Comparison of ENCODE assay signal across 15 cellular contexts in genomic region chr19:45211751-45212381, GRCh38. TPM values are rescaled to one million over a fixed set of nuclear protein-coding genes. Genes with fewer than 3 reads are reported as not detected.
DNase-seq lines count a peak whose midpoint lies in the region; ATAC-seq and TF ChIP-seq lines count a peak whose summit lies in the region.
"Had no signal": no experiment of that assay in that cellular context is flagged by ENCODE, and none has a peak within 500 bp of the region (broad histone marks: within the 10 kb centered on the region; RNA-seq: fewer than 3 reads in every experiment).

No MANE protein-coding gene starts in this region.

- H3K4me1 ChIP-seq in neuronal stem cell (ENCODE audit: control insufficient read depth in 2 of 2, insufficient read depth in 1 of 2, low read depth in 1 of 2, low read length in 2 of 2) (peaks cover 3 to 16% of the 10 kb centered on the region in 2 donors), transverse colon (peaks cover 0 to 3% (median 0%) of the 10 kb centered on the region in 4 donors)

- H3K4me2 ChIP-seq in neuronal stem cell (ENCODE audit: insufficient read depth, low read length, poor library complexity, severe bottlenecking) = no peak overlapping the region

- H3K27ac ChIP-seq in neuronal stem cell (replicated peaks; ENCODE audit: low read length) (no peak overlapping the region), transverse colon (no peak overlapping the region)

- no CpG with 5 or more reads among the region's 17 CpGs for WGBS in neuronal stem cell (ENCODE audit: extremely low coverage in 2 of 2, insufficient read length in 2 of 2, insufficient replicate concordance in 1 of 2), 2 donors
- 40 to 43% methylated on average over 2 to 17 of the region's 17 CpGs for WGBS in transverse colon (ENCODE audit: low coverage in 1 of 2), 2 donors

- no peak overlapping the region for H4K8ac ChIP-seq in neuronal stem cell (ENCODE audit: low read depth, low read length)

- DNase-seq in A172 (ENCODE audit: low spot score) = peak; percentile 11
- DNase-seq in SK-MEL-5 (ENCODE audit: low read depth, low spot score) = peak; percentile 33
- peak; percentile 80 for DNase-seq in Right ventricle myocardium superior
- no peak for DNase-seq in neuronal stem cell (ENCODE audit: low spot score)
- no peak for DNase-seq in transverse colon
- no peak for DNase-seq in GM19238 (ENCODE audit: insufficient read length, low spot score)
- DNase-seq in mesenteric fat pad (ENCODE audit: low spot score) = no peak
- DNase-seq: activated CD8-positive, alpha-beta memory T cell treated with anti-CD3 and anti-CD28 coated beads, Interleukin-2, amount 50 U/mL, for 4 hours; naive B cell; NCI-H1436; NCI-H524 treated with DMSO at 0.1 percent for 48 hours; SHP77; small intestine; trophoblast cell had no signal

- no peak overlapping the region for H3K14ac ChIP-seq in neuronal stem cell (ENCODE audit: low read length)

- H3K4ac ChIP-seq in neuronal stem cell (ENCODE audit: low read length) = no peak overlapping the region

- H3K27me3 ChIP-seq in neuronal stem cell (ENCODE audit: control insufficient read depth in 3 of 3, insufficient read depth in 3 of 3, low read depth in 1 of 3, low read length in 3 of 3) = peaks cover 8 to 28% (median 11%) of the 10 kb centered on the region in 3 experiments
- peaks cover 35% of the 10 kb centered on the region for H3K27me3 ChIP-seq in transverse colon

- H2AFZ ChIP-seq in neuronal stem cell (ENCODE audit: low read length) = peak overlapping the region; percentile 76

- TF ChIP-seq POLR2A in transverse colon (IDR thresholded peaks at IDR 0.05) = no peak

- H3K4me3 ChIP-seq in neuronal stem cell (ENCODE audit: low read length in 2 of 2) (no peak overlapping the region), transverse colon (no peak overlapping the region)

- H2BK5ac ChIP-seq in neuronal stem cell (ENCODE audit: low read length) = no peak overlapping the region

- H4K91ac ChIP-seq in neuronal stem cell (ENCODE audit: low read depth, low read length, poor library complexity) = no peak overlapping the region

- H2BK15ac ChIP-seq in neuronal stem cell (ENCODE audit: low read length) = no peak overlapping the region

- H3K23ac ChIP-seq in neuronal stem cell (ENCODE audit: low read depth, low read length, poor library complexity) = no peak overlapping the region

- no peak overlapping the region for H2BK12ac ChIP-seq in neuronal stem cell (ENCODE audit: low read length)

- peak; percentile 57 for ATAC-seq in Right ventricle myocardium superior (ENCODE audit: poor library complexity)
- no peak for ATAC-seq in HG03571 (IDR thresholded peaks at IDR 0.05; ENCODE audit: unreplicated experiment)

- peak overlapping the region; percentile 63 for H2AK5ac ChIP-seq in neuronal stem cell (ENCODE audit: low read depth, low read length)

- H2BK120ac ChIP-seq in neuronal stem cell (ENCODE audit: low read depth, low read length) = no peak overlapping the region

- TF ChIP-seq EP300 in transverse colon (IDR thresholded peaks at IDR 0.05; ENCODE audit: low read depth) = no peak

- no peaks in the 10 kb centered on the region for H3K36me3 ChIP-seq in neuronal stem cell (replicated peaks in 1 of 2; ENCODE audit: control insufficient read depth in 2 of 2, insufficient read depth in 2 of 2, low read length in 2 of 2)
- H3K36me3 ChIP-seq in transverse colon = no peaks in the 10 kb centered on the region

- peaks cover 2% of the 10 kb centered on the region for H3K79me1 ChIP-seq in neuronal stem cell (ENCODE audit: low read depth, low read length)

- intact Hi-C loops in Right ventricle myocardium superior (cut with DNase I) = no loop called here
- intact Hi-C loops in transverse colon (cut with DNase I; ENCODE audit: low total_unique reads) = no loop called here

- H3K9ac ChIP-seq in neuronal stem cell (ENCODE audit: low read depth, low read length, poor library complexity) = no peak overlapping the region

- H3K18ac ChIP-seq in neuronal stem cell (ENCODE audit: low read length) = no peak overlapping the region

- H3K9me3 ChIP-seq in neuronal stem cell (replicated peaks in 1 of 2; ENCODE audit: control insufficient read depth in 2 of 2, insufficient read depth in 1 of 2, low read depth in 1 of 2, low read length in 2 of 2) (peaks cover 0 to 3% of the 10 kb centered on the region in 2 donors), transverse colon (no peaks in the 10 kb centered on the region)

- TF ChIP-seq CTCF in transverse colon (IDR thresholded peaks at IDR 0.05) = no peak

- in situ Hi-C loops in SK-MEL-5 (cut with HindIII; ENCODE audit: low pct_unique_long_range_greater_than_20kb, low sequenced_read_pairs) = no loop called here
- in situ Hi-C loops in transverse colon (cut with MboI; ENCODE audit: low pct_ligation_motif_present in 1 of 4, low pct_unique_long_range_greater_than_20kb in 1 of 4, low sequenced_read_pairs in 3 of 4) = no loop called here

RNA-seq across cellular contexts. Expression of gene BLOC1S3, which starts 33.3 kb away (rescaled TPM):
- total RNA-seq in A172 (2014; rRNA removed; shearing (Covaris generic)) = 0.19 and 4.7 TPM in 2 replicates
- 3.7 and 5.3 TPM in 2 replicates for total RNA-seq in SK-MEL-5 (2014; rRNA removed; shearing (Covaris generic))
- polyA plus RNA-seq in SK-MEL-5 (2015; cell fraction: cytosol; rRNA removed) = 16.7 and 17.2 TPM in 2 replicates
- polyA plus RNA-seq in SK-MEL-5 (2015; cell fraction: nucleus; rRNA removed) = 9.9 and 20.3 TPM in 2 replicates
- total RNA-seq in Right ventricle myocardium superior = 3.6 TPM
- 3.6 TPM for polyA plus RNA-seq in neuronal stem cell (2013, experiment 1 of 2)
- 3.7 TPM for polyA plus RNA-seq in neuronal stem cell (2013, experiment 2 of 2)
- total RNA-seq in transverse colon = 10 to 100 TPM in 1 of 4 donors, 1 to 10 TPM in 3; 5.0 to 10.3 (median 9.2) TPM
- 8.4 TPM for total RNA-seq in mesenteric fat pad

RNA-seq across cellular contexts. Expression of gene EXOC3L2, which starts 33.3 kb away (rescaled TPM):
- 0.34 TPM in 1 of 2 replicates, not detected in the other for total RNA-seq in A172 (2014; rRNA removed; shearing (Covaris generic))
- not detected in 2 replicates for total RNA-seq in SK-MEL-5 (2014; rRNA removed; shearing (Covaris generic))
- polyA plus RNA-seq in SK-MEL-5 (2015; cell fraction: cytosol; rRNA removed) = not detected in 2 replicates
- not detected in 2 replicates for polyA plus RNA-seq in SK-MEL-5 (2015; cell fraction: nucleus; rRNA removed)
- total RNA-seq in Right ventricle myocardium superior (1.3 TPM), transverse colon (1 to 10 TPM in 2 of 4 donors, under 1 TPM in 1, not detected in 1; 0.68 to 7.0 (median 1.1) TPM), mesenteric fat pad (4.8 TPM)
- 0.04 TPM for polyA plus RNA-seq in neuronal stem cell (2013, experiment 1 of 2)
- polyA plus RNA-seq in neuronal stem cell (2013, experiment 2 of 2) = 0.04 TPM

RNA-seq across cellular contexts. Expression of gene TRAPPC6A, which starts 33.8 kb away (rescaled TPM):
- total RNA-seq in A172 (2014; rRNA removed; shearing (Covaris generic)) = 6.9 TPM in 2 replicates
- 22.1 and 22.3 TPM in 2 replicates for total RNA-seq in SK-MEL-5 (2014; rRNA removed; shearing (Covaris generic))
- polyA plus RNA-seq in SK-MEL-5 (2015; cell fraction: cytosol; rRNA removed) = 25.4 and 43.3 TPM in 2 replicates
- polyA plus RNA-seq in SK-MEL-5 (2015; cell fraction: nucleus; rRNA removed) = 15.9 and 21.5 TPM in 2 replicates
- total RNA-seq in Right ventricle myocardium superior (15.0 TPM), transverse colon (10 to 100 TPM in 3 of 4 donors, not detected in 1; 15.7 to 51.2 (median 29.7) TPM), mesenteric fat pad (12.3 TPM)
- polyA plus RNA-seq in neuronal stem cell (2013, experiment 1 of 2) = 50.4 TPM
- 51.0 TPM for polyA plus RNA-seq in neuronal stem cell (2013, experiment 2 of 2)

RNA-seq across cellular contexts. Expression of gene MARK4, which starts 39.2 kb away (rescaled TPM):
- 4.6 and 5.6 TPM in 2 replicates for total RNA-seq in A172 (2014; rRNA removed; shearing (Covaris generic))
- total RNA-seq in SK-MEL-5 (2014; rRNA removed; shearing (Covaris generic)) = 7.2 and 7.7 TPM in 2 replicates
- polyA plus RNA-seq in SK-MEL-5 (2015; cell fraction: cytosol; rRNA removed) = 22.4 and 28.5 TPM in 2 replicates
- 8.8 and 10.0 TPM in 2 replicates for polyA plus RNA-seq in SK-MEL-5 (2015; cell fraction: nucleus; rRNA removed)
- 19.7 TPM for total RNA-seq in Right ventricle myocardium superior
- 38.8 TPM for polyA plus RNA-seq in neuronal stem cell (2013, experiment 1 of 2)
- 39.8 TPM for polyA plus RNA-seq in neuronal stem cell (2013, experiment 2 of 2)
- total RNA-seq in transverse colon = 10 to 100 TPM; 11.0 to 40.8 (median 13.2) TPM
- 25.9 TPM for total RNA-seq in mesenteric fat pad

RNA-seq across cellular contexts. Expression of gene NKPD1, which starts 51.1 kb away (rescaled TPM):
- not detected in 2 replicates for total RNA-seq in A172 (2014; rRNA removed; shearing (Covaris generic))
- total RNA-seq in SK-MEL-5 (2014; rRNA removed; shearing (Covaris generic)) = 0.03 TPM in 1 of 2 replicates, not detected in the other
- polyA plus RNA-seq in SK-MEL-5 (2015; cell fraction: cytosol; rRNA removed) = not detected in 2 replicates
- 0.93 and 1.2 TPM in 2 replicates for polyA plus RNA-seq in SK-MEL-5 (2015; cell fraction: nucleus; rRNA removed)
- total RNA-seq in Right ventricle myocardium superior (not detected), transverse colon (1 to 10 TPM in 1 of 4 donors, under 1 TPM in 1, not detected in 2; 0.32 to 1.5 TPM), mesenteric fat pad (not detected)
- polyA plus RNA-seq in neuronal stem cell (2013, experiment 1 of 2) = 0.28 TPM
- 0.33 TPM for polyA plus RNA-seq in neuronal stem cell (2013, experiment 2 of 2)

Comparison
In these comparisons a context has a peak if more than half of its experiments do, and no peak if none do; other contexts are left out.
1. DNase-seq: peak in A172 (single experiment), SK-MEL-5 (single experiment) and Right ventricle myocardium superior (single experiment); none in neuronal stem cell (single experiment), transverse colon (single experiment), GM19238 (single experiment) and mesenteric fat pad (single experiment).